ENCODE assay signal across 1 cellular context in the genomic region with DNA sequence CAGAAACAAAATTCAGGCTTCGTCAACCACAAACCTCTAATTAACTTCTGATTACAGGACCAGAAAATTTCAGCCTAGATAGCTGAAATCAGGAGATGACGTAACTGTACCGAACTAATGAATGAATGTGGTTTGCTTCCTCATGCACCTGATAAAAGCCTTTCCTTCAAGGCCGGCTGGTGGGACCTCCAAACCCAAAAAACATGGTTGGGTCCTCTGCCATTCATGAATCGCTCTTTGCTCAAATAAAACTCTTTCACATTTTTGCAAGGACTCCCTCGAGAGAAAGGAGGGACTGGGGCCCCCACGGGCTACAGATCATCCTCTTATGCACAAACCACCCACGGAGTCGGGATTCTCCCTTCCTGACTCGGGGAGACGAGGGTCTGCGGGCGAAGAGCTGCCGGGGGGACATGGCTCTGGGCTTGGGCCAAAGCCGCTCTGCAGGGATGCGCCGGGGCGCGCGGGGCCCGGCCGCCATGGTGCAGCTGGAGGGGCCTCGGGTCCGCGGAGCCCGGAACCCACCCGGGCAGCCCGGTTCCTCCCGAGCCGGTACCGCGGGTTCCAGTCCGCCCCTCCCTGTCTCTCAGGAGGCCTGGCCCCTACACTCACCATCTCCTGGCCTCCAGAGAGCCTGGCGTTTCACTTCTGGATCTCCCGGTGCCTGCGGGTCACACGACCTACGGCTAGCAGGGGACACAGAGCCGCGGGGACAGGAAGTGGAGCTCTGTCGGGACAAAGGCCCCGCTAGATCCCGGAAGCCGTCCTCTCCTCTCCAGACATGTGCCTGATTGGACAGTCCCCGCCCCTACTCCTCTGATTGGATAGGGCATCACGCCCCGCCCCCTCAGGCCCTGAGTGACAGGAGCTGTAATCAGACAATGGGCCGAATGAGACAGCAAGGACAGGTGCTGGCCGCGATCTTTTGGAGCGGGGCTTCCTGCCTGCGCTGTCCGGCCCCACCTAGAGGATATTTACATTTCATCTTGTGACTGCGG.
TF ChIP-seq lines count a peak whose summit lies in the region.

TSS of gene ZNF195 (minus strand) at position 721 of the 998 bp plus-strand sequence. CDS start at position 615, 106 bp downstream.

TF ChIP-seq in K562, 482 proteins besides CTCF, POLR2A, EP300 and RAD21 (continued from another document and continues in another):
- no peak for TF ChIP-seq ZFP91 (CRISPR knock-in tag; IDR thresholded peaks at IDR 0.05)
- peak; percentile 63; the same call in 1 of the 2 replicates for TF ChIP-seq ZBTB1 (CRISPR knock-in tag; IDR thresholded peaks at IDR 0.05; ENCODE audit: borderline replicate concordance, low read depth)
- no peak for TF ChIP-seq ZNF518B (CRISPR knock-in tag; IDR thresholded peaks at IDR 0.05)
- no peak for TF ChIP-seq ZNF77 (CRISPR knock-in tag; IDR thresholded peaks at IDR 0.05)
- TF ChIP-seq HMGN3 (IDR thresholded peaks at IDR 0.05; ENCODE audit: borderline replicate concordance, extremely low read depth, insufficient read length, low read depth, low read length): no peak
- no peak for TF ChIP-seq HMG20A (CRISPR knock-in tag; conservative IDR thresholded peaks at IDR 0.05)
- TF ChIP-seq ZNF263 (CRISPR knock-in tag; IDR thresholded peaks at IDR 0.05; ENCODE audit: borderline replicate concordance): no peak
- TF ChIP-seq ZNF764 (CRISPR knock-in tag; IDR thresholded peaks at IDR 0.05; ENCODE audit: low read depth): no peak
- TF ChIP-seq ZNF584 (CRISPR knock-in tag; IDR thresholded peaks at IDR 0.05; ENCODE audit: low read depth): no peak
- peak; percentile 67; the same call in 1 of the 2 replicates for TF ChIP-seq ETV1 (tag; conservative IDR thresholded peaks at IDR 0.05; ENCODE audit: low read depth)
- TF ChIP-seq, protein P1, sequence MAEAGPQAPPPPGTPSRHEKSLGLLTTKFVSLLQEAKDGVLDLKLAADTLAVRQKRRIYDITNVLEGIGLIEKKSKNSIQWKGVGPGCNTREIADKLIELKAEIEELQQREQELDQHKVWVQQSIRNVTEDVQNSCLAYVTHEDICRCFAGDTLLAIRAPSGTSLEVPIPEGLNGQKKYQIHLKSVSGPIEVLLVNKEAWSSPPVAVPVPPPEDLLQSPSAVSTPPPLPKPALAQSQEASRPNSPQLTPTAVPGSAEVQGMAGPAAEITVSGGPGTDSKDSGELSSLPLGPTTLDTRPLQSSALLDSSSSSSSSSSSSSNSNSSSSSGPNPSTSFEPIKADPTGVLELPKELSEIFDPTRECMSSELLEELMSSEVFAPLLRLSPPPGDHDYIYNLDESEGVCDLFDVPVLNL (CRISPR knock-in tag; IDR thresholded peaks at IDR 0.05; ENCODE audit: low read depth): no peak
- TF ChIP-seq NR3C1 (CRISPR knock-in tag; IDR thresholded peaks at IDR 0.05): no peak
- no peak for TF ChIP-seq ZC3H11A (IDR thresholded peaks at IDR 0.05; ENCODE audit: low read depth, low read length)
- no peak for TF ChIP-seq ZNF165 (CRISPR knock-in tag; IDR thresholded peaks at IDR 0.05; ENCODE audit: borderline replicate concordance)
- no peak for TF ChIP-seq HDGF (IDR thresholded peaks at IDR 0.05)
- peak; percentile 69; the same call in 1 of the 2 replicates for TF ChIP-seq ELF2 (CRISPR knock-in tag; IDR thresholded peaks at IDR 0.05)
- TF ChIP-seq MTA3 (IDR thresholded peaks at IDR 0.05; ENCODE audit: borderline replicate concordance): peak; percentile 76; the same call in 1 of the 2 replicates
- TF ChIP-seq TCFL5 (CRISPR knock-in tag; conservative IDR thresholded peaks at IDR 0.05): no peak
- 0 out of 4 replicates have a peak, but pooled peaks of 1 of the 2 experiments have one; percentile 3 for TF ChIP-seq TBL1XR1 (IDR thresholded peaks at IDR 0.05; ENCODE audit: low read length in 2 of 2)
- TF ChIP-seq PURB (CRISPR knock-in tag; IDR thresholded peaks at IDR 0.05; ENCODE audit: low read depth): no peak
- TF ChIP-seq TGIF2 (CRISPR knock-in tag; IDR thresholded peaks at IDR 0.05): peak; percentile 77
- TF ChIP-seq CHD2 (IDR thresholded peaks at IDR 0.05; ENCODE audit: low read depth, low read length): peak; percentile 71
- TF ChIP-seq ZNF133 (CRISPR knock-in tag; IDR thresholded peaks at IDR 0.05): no peak
- TF ChIP-seq KLF16 (IDR thresholded peaks at IDR 0.05): no peak
- TF ChIP-seq HCFC1 (IDR thresholded peaks at IDR 0.05; ENCODE audit: low read depth, low read length): peak; percentile 70
- no peak for TF ChIP-seq TARDBP (IDR thresholded peaks at IDR 0.05)
- TF ChIP-seq MEF2D (tag; conservative IDR thresholded peaks at IDR 0.05; ENCODE audit: low read depth): no peak
- TF ChIP-seq NFIX (CRISPR knock-in tag; IDR thresholded peaks at IDR 0.05; ENCODE audit: low read depth): no peak
- TF ChIP-seq E2F1 (CRISPR knock-in tag; IDR thresholded peaks at IDR 0.05): no peak
- no peak for TF ChIP-seq ZNF75A (CRISPR knock-in tag; IDR thresholded peaks at IDR 0.05)
- TF ChIP-seq COPS2 (conservative IDR thresholded peaks at IDR 0.05): no peak
- no peak for TF ChIP-seq OTX1 (CRISPR knock-in tag; IDR thresholded peaks at IDR 0.05)
- TF ChIP-seq SREBF2 (CRISPR knock-in tag; IDR thresholded peaks at IDR 0.05): no peak
- peak; percentile 77 for TF ChIP-seq CREM (IDR thresholded peaks at IDR 0.05; ENCODE audit: low read depth)
- no peak for TF ChIP-seq ZNF274 (IDR thresholded peaks at IDR 0.05; ENCODE audit: borderline replicate concordance, low read depth, low read length)
- TF ChIP-seq ZBTB9 (CRISPR knock-in tag; IDR thresholded peaks at IDR 0.05): no peak; the same call in 1 of the 2 replicates
- no peak for TF ChIP-seq PTRF (tag; IDR thresholded peaks at IDR 0.05)
- no peak for TF ChIP-seq ZNF696 (CRISPR knock-in tag; conservative IDR thresholded peaks at IDR 0.05)
- peak in 1 of 2 experiments; percentile 77; a peak in 2 of 4 replicates for TF ChIP-seq TEAD1 (CRISPR knock-in tag; IDR thresholded peaks at IDR 0.05)
- peak; percentile 88 for TF ChIP-seq L3MBTL2 (IDR thresholded peaks at IDR 0.05)
- no peak for TF ChIP-seq E4F1 (CRISPR knock-in tag; IDR thresholded peaks at IDR 0.05; ENCODE audit: borderline replicate concordance)
- TF ChIP-seq ZFP30 (CRISPR knock-in tag; IDR thresholded peaks at IDR 0.05; ENCODE audit: borderline replicate concordance): no peak
- TF ChIP-seq NCOA2 (IDR thresholded peaks at IDR 0.05; ENCODE audit: partially characterized antibody in 2 of 2): no peak
- peak; percentile 24; the same call in 1 of the 2 replicates for TF ChIP-seq SMARCA4 (IDR thresholded peaks at IDR 0.05)
- 0 out of 2 replicates have a peak, but pooled peaks have one; percentile 83 for TF ChIP-seq ATF6 (CRISPR knock-in tag; IDR thresholded peaks at IDR 0.05)
- TF ChIP-seq FOXJ3 (CRISPR knock-in tag; IDR thresholded peaks at IDR 0.05): no peak
- peak; percentile 95 for TF ChIP-seq EP400 (IDR thresholded peaks at IDR 0.05)
- TF ChIP-seq POU5F1 (IDR thresholded peaks at IDR 0.05; ENCODE audit: borderline replicate concordance, low read depth, low read length, partially characterized antibody): no peak
- TF ChIP-seq, protein P2, sequence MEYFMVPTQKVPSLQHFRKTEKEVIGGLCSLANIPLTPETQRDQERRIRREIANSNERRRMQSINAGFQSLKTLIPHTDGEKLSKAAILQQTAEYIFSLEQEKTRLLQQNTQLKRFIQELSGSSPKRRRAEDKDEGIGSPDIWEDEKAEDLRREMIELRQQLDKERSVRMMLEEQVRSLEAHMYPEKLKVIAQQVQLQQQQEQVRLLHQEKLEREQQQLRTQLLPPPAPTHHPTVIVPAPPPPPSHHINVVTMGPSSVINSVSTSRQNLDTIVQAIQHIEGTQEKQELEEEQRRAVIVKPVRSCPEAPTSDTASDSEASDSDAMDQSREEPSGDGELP (CRISPR knock-in tag; IDR thresholded peaks at IDR 0.05; ENCODE audit: borderline replicate concordance): peak; percentile 83; the same call in 1 of the 2 replicates
- no peak for TF ChIP-seq IRF9 (tag; IDR thresholded peaks at IDR 0.05)
